Comparison of ENCODE assay signal across 20 cellular contexts in the genomic region with DNA sequence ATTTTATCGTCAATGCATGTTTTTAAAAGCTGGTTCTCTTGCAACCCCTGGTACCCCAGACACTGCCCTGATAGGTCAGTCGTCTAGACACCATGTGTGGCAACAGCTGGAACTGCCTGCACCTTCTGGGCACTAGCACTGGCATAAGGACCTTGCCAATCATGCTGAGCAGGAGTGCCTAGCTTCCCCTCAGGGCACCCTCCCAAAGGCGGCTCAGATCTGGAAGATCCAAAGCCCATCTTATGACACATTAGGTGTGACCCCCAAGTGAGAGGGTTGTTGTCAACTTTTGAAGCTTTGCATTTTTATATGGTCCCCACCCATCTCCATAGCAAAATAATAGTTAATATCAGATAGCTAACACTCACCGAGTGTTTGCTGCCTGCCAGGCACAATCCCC. TPM values are rescaled to one million over a fixed set of nuclear protein-coding genes. Genes with fewer than 3 reads are reported as not detected.
A peak's percentile ranks its signal among the peaks of the same experiment; 100 is the strongest.
DNase-seq lines count a peak whose midpoint lies in the region; ATAC-seq and TF ChIP-seq lines count a peak whose summit lies in the region.
"Had no signal": no experiment of that assay in that cellular context is flagged by ENCODE, and none has a peak within 500 bp of the region (broad histone marks: within the 10 kb centered on the region; RNA-seq: fewer than 3 reads in every experiment).

No MANE protein-coding gene starts in this region.

- in situ Hi-C loops in mammary epithelial cell (cut with MboI; ENCODE audit: low sequenced_read_pairs in 2 of 2), result no loop called here

- no peaks in the 10 kb centered on the region for H3K4me1 ChIP-seq in endodermal cell (ENCODE audit: control insufficient read depth, insufficient read depth, low read length)
- H3K4me1 ChIP-seq in mammary epithelial cell (ENCODE audit: insufficient read depth, low read length), result no peaks in the 10 kb centered on the region
- H3K4me1 ChIP-seq: BLaER1 had no signal

- ATAC-seq in activated CD8-positive, alpha-beta memory T cell treated with anti-CD3 and anti-CD28 coated beads, Interleukin-2, amount 10 ng/mL, durations not matched to agents 7 days and 5 days, result no peak
- ATAC-seq in HG03342 (IDR thresholded peaks at IDR 0.05; ENCODE audit: unreplicated experiment), result no peak
- no peak for ATAC-seq in HG03039 (IDR thresholded peaks at IDR 0.05; ENCODE audit: unreplicated experiment)
- ATAC-seq: GM12878, HCT116, HepG2 had no signal

- H4K20me1 ChIP-seq in mammary epithelial cell (ENCODE audit: insufficient read depth, low read length), result no peaks in the 10 kb centered on the region
- H4K20me1 ChIP-seq: BLaER1 had no signal

- no peaks in the 10 kb centered on the region for H3K79me2 ChIP-seq in mammary epithelial cell (ENCODE audit: insufficient read depth, low read length)

- no TSS peak for BruUV-seq in mammary epithelial cell (replicated peaks; lab: Mats Ljungman, UMichigan)

- CTCF ChIA-PET in activated CD8-positive, alpha-beta memory T cell treated with anti-CD3 and anti-CD28 coated beads, Interleukin-2, amount 10 ng/mL, durations not matched to agents 7 days and 5 days (lab: Charles Lee), result no interaction called here
- CTCF ChIA-PET in mammary epithelial cell (lab: Charles Lee; ENCODE audit: low non-redundant PET), result no interaction called here

- H3K9ac ChIP-seq in endodermal cell (ENCODE audit: extremely low read depth, low read length, poor library complexity, severe bottlenecking) (no peak overlapping the region), mammary epithelial cell (ENCODE audit: insufficient read depth, low read length) (no peak overlapping the region)
- H3K9ac ChIP-seq: BLaER1 had no signal

- H3K27me3 ChIP-seq in endodermal cell (ENCODE audit: control insufficient read depth, insufficient read depth, low read length, poor library complexity, severe bottlenecking) (no peaks in the 10 kb centered on the region), mammary epithelial cell (ENCODE audit: insufficient read depth, low read length) (no peaks in the 10 kb centered on the region)
- H3K27me3 ChIP-seq: BLaER1 had no signal

- TF ChIP-seq CTCF in endodermal cell (conservative IDR thresholded peaks at IDR 0.05), result no peak
- TF ChIP-seq CTCF in mammary epithelial cell (conservative IDR thresholded peaks at IDR 0.05 in 1 of 2, IDR thresholded peaks at IDR 0.05 in 1 of 2; ENCODE audit: extremely low read depth in 1 of 2, insufficient read depth in 1 of 2, low read depth in 1 of 2, low read length in 2 of 2), result no peak

- dilution Hi-C loops in mammary epithelial cell (cut with HindIII; ENCODE audit: low sequenced_read_pairs), result no loop called here

- H3K9me3 ChIP-seq in endodermal cell (ENCODE audit: control insufficient read depth, low read length) (no peaks in the 10 kb centered on the region), mammary epithelial cell (replicated peaks; ENCODE audit: insufficient read depth, low read length) (no peaks in the 10 kb centered on the region)
- H3K9me3 ChIP-seq: BLaER1 had no signal

- H3K27ac ChIP-seq in endodermal cell (ENCODE audit: low read depth, low read length), result no peak overlapping the region
- H3K27ac ChIP-seq in mammary epithelial cell (ENCODE audit: insufficient read depth, low read depth, low read length), result no peak overlapping the region
- H3K27ac ChIP-seq: BLaER1 had no signal

- no peak overlapping the region for H3K27ac Mint-ChIP-seq in activated CD8-positive, alpha-beta memory T cell treated with anti-CD3 and anti-CD28 coated beads, Interleukin-2, amount 10 ng/mL, durations not matched to agents 7 days and 5 days
- no peak overlapping the region for H3K27ac Mint-ChIP-seq in endodermal cell
- H3K27ac Mint-ChIP-seq: CD14-positive monocyte, HFFc6 had no signal

- H3K36me3 ChIP-seq in endodermal cell (ENCODE audit: control insufficient read depth, insufficient read depth, low read length) (no peaks in the 10 kb centered on the region), mammary epithelial cell (ENCODE audit: insufficient read depth, low read length) (no peaks in the 10 kb centered on the region)
- H3K36me3 ChIP-seq: BLaER1 had no signal

- peak; percentile 21 to 41 for DNase-seq in NCI-H524 (lab: John Stamatoyannopoulos, UW)
- no peak for DNase-seq in NCI-H524 treated with DMSO at 0.1 percent for 48 hours (lab: John Stamatoyannopoulos, UW)
- DNase-seq in activated CD8-positive, alpha-beta memory T cell treated with anti-CD3 and anti-CD28 coated beads, Interleukin-2, amount 10 ng/mL, durations not matched to agents 7 days and 5 days, result peak; percentile 38
- DNase-seq in endodermal cell, result peak; percentile 10
- DNase-seq in mammary epithelial cell, result no peak
- DNase-seq: 8988T; CD4-positive, alpha-beta memory T cell; DMS53; DND-41; EL; GOT3; H7; HFFc6 had no signal

- H3K4me3 ChIP-seq in endodermal cell (ENCODE audit: low read length) (no peak overlapping the region), mammary epithelial cell (replicated peaks in 1 of 3; ENCODE audit: insufficient read depth in 1 of 3, low read depth in 2 of 3, low read length in 3 of 3) (no peak overlapping the region)
- H3K4me3 ChIP-seq: BLaER1, GM12878 had no signal

- WGBS in endodermal cell (ENCODE audit: insufficient coverage in 1 of 2, insufficient read length in 1 of 2), 2 experiments, result 88 to 90% methylated on average over 2 to 4 of the region's 4 CpGs
- 49% methylated on average over 3 of the region's 4 CpGs for WGBS in mammary epithelial cell (ENCODE audit: low coverage, missing lambda C conversion rate)

- intact Hi-C loops in mammary epithelial cell (cut with micrococcal nuclease), result no loop called here

- no peaks in the 10 kb centered on the region for H3K36me3 Mint-ChIP-seq in activated CD8-positive, alpha-beta memory T cell treated with anti-CD3 and anti-CD28 coated beads, Interleukin-2, amount 10 ng/mL, durations not matched to agents 7 days and 5 days
- H3K36me3 Mint-ChIP-seq in endodermal cell (ENCODE audit: low read depth), result no peaks in the 10 kb centered on the region
- H3K36me3 Mint-ChIP-seq: CD14-positive monocyte; CD4-positive, alpha-beta memory T cell had no signal

- no peaks in the 10 kb centered on the region for H3K9me3 Mint-ChIP-seq in activated CD8-positive, alpha-beta memory T cell treated with anti-CD3 and anti-CD28 coated beads, Interleukin-2, amount 10 ng/mL, durations not matched to agents 7 days and 5 days (ENCODE audit: low read depth)
- no peaks in the 10 kb centered on the region for H3K9me3 Mint-ChIP-seq in endodermal cell
- H3K9me3 Mint-ChIP-seq: CD4-positive, alpha-beta memory T cell; HFFc6 had no signal

- no peaks in the 10 kb centered on the region for H3K4me1 Mint-ChIP-seq in activated CD8-positive, alpha-beta memory T cell treated with anti-CD3 and anti-CD28 coated beads, Interleukin-2, amount 10 ng/mL, durations not matched to agents 7 days and 5 days
- no peaks in the 10 kb centered on the region for H3K4me1 Mint-ChIP-seq in endodermal cell
- H3K4me1 Mint-ChIP-seq: CD4-positive, alpha-beta memory T cell had no signal

- H3K27me3 Mint-ChIP-seq in activated CD8-positive, alpha-beta memory T cell treated with anti-CD3 and anti-CD28 coated beads, Interleukin-2, amount 10 ng/mL, durations not matched to agents 7 days and 5 days, result no peaks in the 10 kb centered on the region
- H3K27me3 Mint-ChIP-seq in endodermal cell (ENCODE audit: insufficient read depth), result peaks cover 9% of the 10 kb centered on the region

- H2AFZ ChIP-seq in mammary epithelial cell (ENCODE audit: low read depth, low read length), result no peak overlapping the region

- no peak overlapping the region for H3K4me3 Mint-ChIP-seq in activated CD8-positive, alpha-beta memory T cell treated with anti-CD3 and anti-CD28 coated beads, Interleukin-2, amount 10 ng/mL, durations not matched to agents 7 days and 5 days
- H3K4me3 Mint-ChIP-seq in endodermal cell, result no peak overlapping the region
- H3K4me3 Mint-ChIP-seq: CD14-positive monocyte; CD4-positive, alpha-beta memory T cell; HFFc6 had no signal

- H3K4me2 ChIP-seq in mammary epithelial cell (ENCODE audit: insufficient read depth, low read depth, low read length), result no peak overlapping the region
- H3K4me2 ChIP-seq: BLaER1 had no signal

RNA-seq across cellular contexts. Expression of gene EXOC8, which starts 26.0 kb away (rescaled TPM):
- 10 to 100 TPM; 18.8 to 19.3 TPM for total RNA-seq in activated CD8-positive, alpha-beta memory T cell treated with anti-CD3 and anti-CD28 coated beads, Interleukin-2, amount 10 ng/mL, durations not matched to agents 7 days and 5 days
- 10 to 100 TPM in 1 of 2 donors, 1 to 10 TPM in 1; 9.9 to 13.1 TPM for total RNA-seq in endodermal cell
- polyA plus RNA-seq in endodermal cell (2013, experiment 1 of 2), result 5.6 TPM
- 6.0 TPM for polyA plus RNA-seq in endodermal cell (2013, experiment 2 of 2)
- total RNA-seq in mammary epithelial cell, result 10 to 100 TPM; 12.7 to 16.5 TPM
- 4.7 TPM for polyA plus RNA-seq in mammary epithelial cell
- polyA minus RNA-seq in mammary epithelial cell, result 13.6 TPM

RNA-seq across cellular contexts. Expression of gene SPRTN, which starts 26.4 kb away (rescaled TPM):
- total RNA-seq in activated CD8-positive, alpha-beta memory T cell treated with anti-CD3 and anti-CD28 coated beads, Interleukin-2, amount 10 ng/mL, durations not matched to agents 7 days and 5 days, result 10 to 100 TPM; 19.3 to 19.6 TPM
- total RNA-seq in endodermal cell (10 to 100 TPM; 12.4 to 20.4 TPM), mammary epithelial cell (10 to 100 TPM; 17.1 to 24.3 TPM)
- polyA plus RNA-seq in endodermal cell (2013, experiment 1 of 2), result 11.3 TPM
- polyA plus RNA-seq in endodermal cell (2013, experiment 2 of 2), result 11.5 TPM
- 13.9 TPM for polyA plus RNA-seq in mammary epithelial cell
- 4.8 TPM for polyA minus RNA-seq in mammary epithelial cell

Comparison
In these comparisons a context has a peak if more than half of its experiments do, and no peak if none do; other contexts are left out.
1. DNase-seq: peak in NCI-H524 (2 of 2), activated CD8-positive, alpha-beta memory T cell treated with anti-CD3 and anti-CD28 coated beads, Interleukin-2, amount 10 ng/mL, durations not matched to agents 7 days and 5 days (single experiment) and endodermal cell (single experiment); none in NCI-H524 treated with DMSO at 0.1 percent for 48 hours (single experiment) and mammary epithelial cell (single experiment).